ENCODE assay signal across 24 cellular contexts in the genomic region with DNA sequence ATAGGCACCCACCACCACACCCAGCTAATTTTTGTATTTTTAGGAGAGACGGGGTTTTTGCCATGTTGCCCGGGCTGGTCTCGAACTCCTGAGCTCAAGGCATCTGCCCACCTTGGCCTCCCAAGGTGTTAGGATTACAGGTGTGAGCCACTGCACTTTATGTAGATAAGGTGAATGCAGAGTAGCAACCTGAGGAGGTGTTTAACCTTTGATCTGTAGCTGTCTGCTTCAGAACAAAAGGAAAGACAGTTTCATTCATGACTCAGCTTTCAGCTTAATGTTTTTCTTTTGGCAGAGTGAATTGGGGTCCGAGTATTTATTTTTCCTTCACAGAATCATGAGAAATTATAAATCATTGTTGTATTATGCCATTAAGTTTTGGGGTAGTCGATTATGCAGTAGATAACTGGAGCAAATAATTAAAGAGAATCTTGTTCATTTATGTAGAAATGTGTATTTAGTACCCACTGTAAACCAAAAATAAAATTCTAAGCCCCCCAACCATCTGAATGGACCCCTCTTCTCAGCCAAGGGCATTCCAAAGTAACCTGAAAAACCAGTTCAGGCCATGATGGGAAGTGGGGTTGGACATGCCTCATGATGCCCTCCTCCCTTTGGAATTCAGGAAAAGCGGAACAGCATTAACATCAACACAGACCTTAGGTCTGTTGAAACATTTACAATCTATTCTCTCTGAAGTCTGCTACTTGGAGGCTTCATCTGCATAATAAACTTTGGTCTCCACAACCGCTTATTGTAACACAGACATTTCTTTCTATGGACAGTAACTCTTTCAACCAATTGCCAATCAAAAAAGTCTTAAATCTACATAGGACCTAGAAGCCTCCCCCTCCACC. TPM values are rescaled to one million over a fixed set of nuclear protein-coding genes. Genes with fewer than 3 reads are reported as not detected.
DNase-seq lines count a peak whose midpoint lies in the region; ATAC-seq, FAIRE-seq and TF ChIP-seq lines count a peak whose summit lies in the region.
"Had no signal": no experiment of that assay in that cellular context is flagged by ENCODE, and none has a peak within 500 bp of the region (broad histone marks: within the 10 kb centered on the region; RNA-seq: fewer than 3 reads in every experiment).

No MANE protein-coding gene starts in this region.

- peaks cover 36% of the 10 kb centered on the region for H3K4me1 Mint-ChIP-seq in WTC11
- no peaks in the 10 kb centered on the region for H3K4me1 Mint-ChIP-seq in stimulated activated effector memory CD8-positive, alpha-beta T cell treated with anti-CD3 and anti-CD28 coated beads, Interleukin-12 subunit alpha, Interleukin-12 subunit beta, amount 100 ng/mL, for 72 hours

- H3K79me2 ChIP-seq in keratinocyte (ENCODE audit: control insufficient read depth, insufficient read depth, low read length), result no peaks in the 10 kb centered on the region

- peaks cover 4% of the 10 kb centered on the region for H3K9me3 Mint-ChIP-seq in WTC11
- no peaks in the 10 kb centered on the region for H3K9me3 Mint-ChIP-seq in stimulated activated effector memory CD8-positive, alpha-beta T cell treated with anti-CD3 and anti-CD28 coated beads, Interleukin-12 subunit alpha, Interleukin-12 subunit beta, amount 100 ng/mL, for 72 hours

- H3K36me3 ChIP-seq in keratinocyte (ENCODE audit: control insufficient read depth in 2 of 2, extremely low read depth in 1 of 2, insufficient read depth in 2 of 2, low read length in 2 of 2) (no peaks in the 10 kb centered on the region), sigmoid colon (no peaks in the 10 kb centered on the region)
- H3K36me3 ChIP-seq: gastroesophageal sphincter, tibial nerve had no signal

- H3K27me3 Mint-ChIP-seq in WTC11 (ENCODE audit: low read depth), result no peaks in the 10 kb centered on the region

- H3K27ac Mint-ChIP-seq in WTC11, result peak overlapping the region; percentile 99
- no peak overlapping the region for H3K27ac Mint-ChIP-seq in stimulated activated effector memory CD8-positive, alpha-beta T cell treated with anti-CD3 and anti-CD28 coated beads, Interleukin-12 subunit alpha, Interleukin-12 subunit beta, amount 100 ng/mL, for 72 hours

- dilution Hi-C loops in keratinocyte (cut with MboI; ENCODE audit: extremely low pct_ligation_motif_present, low sequenced_read_pairs), result no loop called here

- peaks cover 4% of the 10 kb centered on the region; the same call in 1 of the 2 replicates for H3K36me3 Mint-ChIP-seq in WTC11
- H3K36me3 Mint-ChIP-seq in stimulated activated effector memory CD8-positive, alpha-beta T cell treated with anti-CD3 and anti-CD28 coated beads, Interleukin-12 subunit alpha, Interleukin-12 subunit beta, amount 100 ng/mL, for 72 hours, result no peaks in the 10 kb centered on the region

- TF ChIP-seq CTCF in WTC11 (IDR thresholded peaks at IDR 0.05) (no peak), keratinocyte (optimal IDR thresholded peaks at IDR 0.05 in 1 of 3, IDR thresholded peaks at IDR 0.05 in 1 of 3, conservative IDR thresholded peaks at IDR 0.05 in 1 of 3; ENCODE audit: extremely low read depth in 1 of 3, insufficient read depth in 2 of 3, low read length in 3 of 3) (no peak), sigmoid colon (IDR thresholded peaks at IDR 0.05) (no peak)

- H3K4me2 ChIP-seq in keratinocyte (ENCODE audit: control insufficient read depth, extremely low read depth, insufficient read depth, low read depth, low read length), result no peak overlapping the region

- WGBS in sigmoid colon, 2 donors, result 16 to 57% methylated on average over 7 of the region's 7 CpGs

- TF ChIP-seq EP300 in sigmoid colon (IDR thresholded peaks at IDR 0.05), result no peak

- CTCF ChIA-PET in WTC11 (lab: Charles Lee), result interaction anchor here (0.6 to 2.0 kb wide), 3 partner anchors 20 to 23 kb away, joined by 3 to 13 read pairs (median 5); no protein-coding TSS in a partner anchor

- H2AFZ ChIP-seq in keratinocyte (ENCODE audit: control insufficient read depth, low read length), result peak overlapping the region; percentile 6
- H2AFZ ChIP-seq: GM23248 had no signal

- H4K20me1 ChIP-seq in keratinocyte (ENCODE audit: control insufficient read depth, extremely low read depth, insufficient read depth, low read length), result no peaks in the 10 kb centered on the region

- peak overlapping the region; percentile 37 for H3K4me3 Mint-ChIP-seq in WTC11
- no peak overlapping the region for H3K4me3 Mint-ChIP-seq in stimulated activated effector memory CD8-positive, alpha-beta T cell treated with anti-CD3 and anti-CD28 coated beads, Interleukin-12 subunit alpha, Interleukin-12 subunit beta, amount 100 ng/mL, for 72 hours

- H3K9ac ChIP-seq in keratinocyte (ENCODE audit: control insufficient read depth, extremely low read depth, insufficient read depth, low read length), result no peak overlapping the region
- H3K9ac ChIP-seq: GM23248 had no signal

- intact Hi-C loops in sigmoid colon (cut with DNase I), result no loop called here

- no peaks in the 10 kb centered on the region for H3K9me1 ChIP-seq in keratinocyte (ENCODE audit: control insufficient read depth, extremely low read depth, insufficient read depth, low read length)

- no peak for FAIRE-seq in keratinocyte (lab: Jason Lieb, UNC)
- FAIRE-seq: colon had no signal

- H3K27ac ChIP-seq in keratinocyte (ENCODE audit: control insufficient read depth, insufficient read depth, low read length) (no peak overlapping the region), sigmoid colon (no peak overlapping the region)
- H3K27ac ChIP-seq: gastroesophageal sphincter, GM23248, skin epidermis, tibial nerve had no signal

- no peaks in the 10 kb centered on the region for H3K9me3 ChIP-seq in keratinocyte (ENCODE audit: control insufficient read depth, low read depth, low read length)
- no peaks in the 10 kb centered on the region for H3K9me3 ChIP-seq in sigmoid colon
- H3K9me3 ChIP-seq: gastroesophageal sphincter, tibial nerve had no signal

- DNase-seq in HT-29 (ENCODE audit: low spot score) (peak; percentile 70), WTC11 (ENCODE audit: low spot score) (peak; percentile 34), keratinocyte (ENCODE audit: low read depth, low spot score) (no peak), sigmoid colon (peak; percentile 2), HK-2 (ENCODE audit: unreplicated experiment) (no peak)
- no peak for DNase-seq in stimulated activated effector memory CD8-positive, alpha-beta T cell treated with anti-CD3 and anti-CD28 coated beads, Interleukin-12 subunit alpha, Interleukin-12 subunit beta, amount 100 ng/mL, for 72 hours (ENCODE audit: low spot score in 2 of 2)
- DNase-seq: activated CD4-positive, alpha-beta T cell treated with anti-CD3 and anti-CD28 coated beads for 4 hours; activated CD8-positive, alpha-beta memory T cell treated with anti-CD3 and anti-CD28 coated beads, Interleukin-2, amount 50 U/mL, for 4 hours; activated gamma-delta T cell treated with Interleukin-2 at 50 U/mL for 16 hours; aorta; C1 segment of cervical spinal cord; DMS79 treated with DMSO at 0.1 percent for 48 hours; GM23248; MM.1S; NCI-H1930; NCI-H510A; occipital lobe; T1000 had no signal

- H3K27me3 ChIP-seq in keratinocyte (ENCODE audit: control insufficient read depth, extremely low read depth, insufficient read depth, low read length) (no peaks in the 10 kb centered on the region), sigmoid colon (no peaks in the 10 kb centered on the region)
- H3K27me3 ChIP-seq: tibial nerve had no signal

- POLR2A ChIA-PET in WTC11 (lab: Charles Lee), result interaction anchor here (0.6 to 1.0 kb wide), 2 partner anchors 18 to 21 kb away, joined by 3 to 5 read pairs; no protein-coding TSS in a partner anchor

- H3K4me3 ChIP-seq in keratinocyte (ENCODE audit: control insufficient read depth in 2 of 3, extremely low read depth in 1 of 3, insufficient read depth in 2 of 3, low read depth in 1 of 3, low read length in 3 of 3) (no peak overlapping the region), sigmoid colon (no peak overlapping the region)
- H3K4me3 ChIP-seq: gastroesophageal sphincter, GM23248, skin epidermis, tibial nerve had no signal

- ATAC-seq in WTC11 (peak; percentile 38), GM18867 (IDR thresholded peaks at IDR 0.05; ENCODE audit: unreplicated experiment) (no peak), HG02678 (IDR thresholded peaks at IDR 0.05; ENCODE audit: unreplicated experiment) (no peak)
- no peak for ATAC-seq in stimulated activated effector memory CD8-positive, alpha-beta T cell treated with anti-CD3 and anti-CD28 coated beads, Interleukin-12 subunit alpha, Interleukin-12 subunit beta, amount 100 ng/mL, for 72 hours
- ATAC-seq: gastroesophageal sphincter had no signal

- no peak for TF ChIP-seq POLR2A in sigmoid colon (IDR thresholded peaks at IDR 0.05)

- H3K4me1 ChIP-seq in keratinocyte (ENCODE audit: control insufficient read depth, extremely low read depth, insufficient read depth, low read length), result peaks cover 6% of the 10 kb centered on the region
- H3K4me1 ChIP-seq in sigmoid colon, result no peaks in the 10 kb centered on the region
- H3K4me1 ChIP-seq: gastroesophageal sphincter had no signal

TF ChIP-seq in WTC11, 78 proteins besides CTCF, POLR2A, EP300 and RAD21 (continues in another document):
- peak; percentile 69; the same call in 1 of the 2 replicates for TF ChIP-seq TEAD4 (CRISPR knock-in tag; IDR thresholded peaks at IDR 0.05)
- no peak for TF ChIP-seq SP1 (CRISPR knock-in tag; conservative IDR thresholded peaks at IDR 0.05)

RNA-seq across cellular contexts. Expression of a gene that starts 10.7 kb away (rescaled TPM):
- 5.5 and 5.8 TPM in 2 replicates for total RNA-seq in HT-29 (2014; rRNA removed; shearing (Covaris generic))
- total RNA-seq in WTC11 (2021), result 21.1 to 23.2 TPM (median 22.7 TPM) in 3 replicates
- polyA plus RNA-seq in keratinocyte, result 14.8 to 24.1 TPM (median 18.9 TPM) in 3 replicates
- 45.9 TPM for polyA plus RNA-seq in keratinocyte (2011; ENCODE audit: low read depth)
- polyA plus RNA-seq in keratinocyte (2011; cell fraction: cytosol; rRNA removed), result 12.7 and 18.4 TPM in 2 replicates
- polyA plus RNA-seq in keratinocyte (2011; cell fraction: nucleus; rRNA removed), result 39.9 and 45.8 TPM in 2 replicates
- 5.6 and 16.1 TPM in 2 replicates for polyA plus RNA-seq in keratinocyte (2012; ENCODE audit: low replicate concordance)
- polyA minus RNA-seq in keratinocyte, result 6.2 to 13.8 TPM (median 6.9 TPM) in 3 replicates
- polyA minus RNA-seq in keratinocyte (2011; cell fraction: cytosol; rRNA and poly(A)+ RNA removed), result 9.8 TPM
- 4.9 and 9.9 TPM in 2 replicates for polyA minus RNA-seq in keratinocyte (2011; cell fraction: nucleus; rRNA and poly(A)+ RNA removed)
- total RNA-seq in sigmoid colon, result 10 to 100 TPM; 39.2 to 61.2 (median 44.2) TPM
- 1 to 10 TPM; 2.8 to 5.9 (median 3.6) TPM for polyA plus RNA-seq in sigmoid colon

RNA-seq across cellular contexts. Expression of a gene that starts 22.1 kb away (rescaled TPM):
- 1,255 and 1,381 TPM in 2 replicates for total RNA-seq in HT-29 (2014; rRNA removed; shearing (Covaris generic))
- total RNA-seq in WTC11 (2021) (1,744 to 1,783 TPM (median 1,745 TPM) in 3 replicates), sigmoid colon (100 to 1,000 TPM; 160 to 186 (median 180) TPM)
- polyA plus RNA-seq in keratinocyte (1,539 to 2,211 TPM (median 2,045 TPM) in 3 replicates), sigmoid colon (100 to 1,000 TPM; 258 to 509 (median 321) TPM)
- polyA plus RNA-seq in keratinocyte (2011; ENCODE audit: low read depth), result 305 TPM
- polyA plus RNA-seq in keratinocyte (2011; cell fraction: cytosol; rRNA removed), result 2,214 and 2,626 TPM in 2 replicates
- polyA plus RNA-seq in keratinocyte (2011; cell fraction: nucleus; rRNA removed), result 1,145 and 1,369 TPM in 2 replicates
- polyA plus RNA-seq in keratinocyte (2012; ENCODE audit: low replicate concordance), result 822 and 1,372 TPM in 2 replicates
- 358 to 1,328 TPM (median 961 TPM) in 3 replicates for polyA minus RNA-seq in keratinocyte
- 528 TPM for polyA minus RNA-seq in keratinocyte (2011; cell fraction: cytosol; rRNA and poly(A)+ RNA removed)
- 168 and 300 TPM in 2 replicates for polyA minus RNA-seq in keratinocyte (2011; cell fraction: nucleus; rRNA and poly(A)+ RNA removed)

Comparison
In these comparisons a context has a peak if more than half of its experiments do, and no peak if none do; other contexts are left out.
1. DNase-seq: peak in HT-29 (single experiment), WTC11 (single experiment) and sigmoid colon (single experiment); none in keratinocyte (single experiment), stimulated activated effector memory CD8-positive, alpha-beta T cell treated with anti-CD3 and anti-CD28 coated beads, Interleukin-12 subunit alpha, Interleukin-12 subunit beta, amount 100 ng/mL, for 72 hours (0 of 2) and HK-2 (single experiment).